1 cellular context compared by ENCODE assay signal in genomic region chr9:111952559-111952958, GRCh38.
TF ChIP-seq lines count a peak whose summit lies in the region.

No MANE protein-coding gene starts in this region.

TF ChIP-seq in SK-N-SH treated with all-trans-retinoic acid at 6 μM for 48 hours, 23 proteins besides CTCF, POLR2A, EP300 and RAD21 (continued from another document):
- TF ChIP-seq POU6F1 (CRISPR knock-in tag; IDR thresholded peaks at IDR 0.05; ENCODE audit: borderline replicate concordance, low read depth), result no peak
